Comparison of ENCODE assay signal across 9 cellular contexts in genomic region chr10:98349508-98349922, GRCh38.
DNase-seq lines count a peak whose midpoint lies in the region; ATAC-seq and TF ChIP-seq lines count a peak whose summit lies in the region.
"Had no signal": no experiment of that assay in that cellular context is flagged by ENCODE, and none has a peak within 500 bp of the region (broad histone marks: within the 10 kb centered on the region; RNA-seq: fewer than 3 reads in every experiment).

No MANE protein-coding gene starts in this region.

- H3K9ac ChIP-seq in mesenchymal stem cell (ENCODE audit: low read length), result peak overlapping the region; percentile 55

- no peaks in the 10 kb centered on the region for H3K79me1 ChIP-seq in mesenchymal stem cell (replicated peaks; ENCODE audit: low read length, poor library complexity, severe bottlenecking)

- peak overlapping the region; percentile 11 to 76 for H3K18ac ChIP-seq in mesenchymal stem cell (ENCODE audit: low read depth in 1 of 2, low read length in 2 of 2)

- H3K14ac ChIP-seq in mesenchymal stem cell (ENCODE audit: low read length in 2 of 2), result no peak overlapping the region

- H3K36me3 ChIP-seq in mesenchymal stem cell (ENCODE audit: control insufficient read depth in 1 of 2, insufficient read depth in 2 of 2, low read depth in 1 of 2, low read length in 2 of 2) (no peaks in the 10 kb centered on the region), WERI-Rb-1 (no peaks in the 10 kb centered on the region)

- H2BK5ac ChIP-seq in mesenchymal stem cell (ENCODE audit: low read depth, low read length, poor library complexity, severe bottlenecking), result no peak overlapping the region

- no peaks in the 10 kb centered on the region for H3K36me3 Mint-ChIP-seq in activated B cell treated with CpG ODN at 0.5 μM for 24 hours (ENCODE audit: low read depth)

- H2AK5ac ChIP-seq in mesenchymal stem cell (ENCODE audit: low read length, severe bottlenecking), result no peak overlapping the region

- H3K27me3 Mint-ChIP-seq in activated B cell treated with CpG ODN at 0.5 μM for 24 hours, result peaks cover 32% of the 10 kb centered on the region

- H3K9me3 Mint-ChIP-seq in activated B cell treated with CpG ODN at 0.5 μM for 24 hours, result peaks cover 11% of the 10 kb centered on the region

- no peak overlapping the region for H4K8ac ChIP-seq in mesenchymal stem cell (ENCODE audit: low read length)

- H2BK15ac ChIP-seq in mesenchymal stem cell (ENCODE audit: low read depth, poor library complexity, severe bottlenecking), result no peak overlapping the region

- intact Hi-C loops in activated B cell treated with CpG ODN at 0.5 μM for 24 hours (cut with micrococcal nuclease), result no loop called here

- H3K27ac ChIP-seq in mesenchymal stem cell (ENCODE audit: low read length, poor library complexity, severe bottlenecking) (no peak overlapping the region), WERI-Rb-1 (no peak overlapping the region)

- DNase-seq in Daoy (ENCODE audit: low read depth) (peak; percentile 83), activated B cell treated with CpG ODN at 0.5 μM for 24 hours (no peak), mesenchymal stem cell (peak; percentile 95), WERI-Rb-1 (no peak)
- DNase-seq in activated CD4-positive, alpha-beta T cell treated with anti-CD3 and anti-CD28 coated beads for 48 hours, result no peak
- DNase-seq in activated CD4-positive, CD25-positive, alpha-beta regulatory T cell treated with anti-CD3 and anti-CD28 coated beads, Interleukin-2, amount 50 U/mL, for 72 hours, result no peak
- DNase-seq in stimulated activated CD4-positive, alpha-beta T cell treated with anti-CD3 and anti-CD28 coated beads, Interleukin-1b, Interleukin-23, amount 100 ng/mL, for 48 hours, result no peak
- DNase-seq: activated naive CD4-positive, alpha-beta T cell had no signal

- POLR2A ChIA-PET in activated B cell treated with CpG ODN at 0.5 μM for 24 hours (lab: Charles Lee), result no interaction called here

- H2BK12ac ChIP-seq in mesenchymal stem cell (ENCODE audit: low read length in 2 of 2), result peak overlapping the region; percentile 23 to 51

- 4% methylated on average over 9 of the region's 9 CpGs for WGBS in mesenchymal stem cell

- ATAC-seq in HG02678 (IDR thresholded peaks at IDR 0.05; ENCODE audit: unreplicated experiment), result peak; percentile 69
- peak; percentile 87 for ATAC-seq in activated B cell treated with CpG ODN at 0.5 μM for 24 hours (ENCODE audit: low read depth)

- peak overlapping the region; percentile 68 for H3K27ac Mint-ChIP-seq in activated B cell treated with CpG ODN at 0.5 μM for 24 hours

- H3K4me3 Mint-ChIP-seq in activated B cell treated with CpG ODN at 0.5 μM for 24 hours, result peak overlapping the region; percentile 84

- peaks cover 26 to 35% of the 10 kb centered on the region in 2 experiments for H3K27me3 ChIP-seq in mesenchymal stem cell (ENCODE audit: control insufficient read depth in 1 of 2, insufficient read depth in 1 of 2, low read length in 2 of 2)
- no peaks in the 10 kb centered on the region for H3K27me3 ChIP-seq in WERI-Rb-1 (ENCODE audit: insufficient read depth, low read depth, severe bottlenecking)

- peaks cover 27% of the 10 kb centered on the region for H3K4me1 Mint-ChIP-seq in activated B cell treated with CpG ODN at 0.5 μM for 24 hours

- CTCF ChIA-PET in activated B cell treated with CpG ODN at 0.5 μM for 24 hours (lab: Charles Lee), result no interaction called here

- no peak overlapping the region for H3K4me2 ChIP-seq in mesenchymal stem cell (ENCODE audit: low read length, poor library complexity, severe bottlenecking)

- no peak overlapping the region for H3K23ac ChIP-seq in mesenchymal stem cell (ENCODE audit: low read length in 2 of 2)

- no peak overlapping the region for H4K91ac ChIP-seq in mesenchymal stem cell (ENCODE audit: low read length)

- H3K9me3 ChIP-seq in mesenchymal stem cell (ENCODE audit: control insufficient read depth, low read length), result peaks cover 25% of the 10 kb centered on the region
- H3K9me3 ChIP-seq in WERI-Rb-1 (ENCODE audit: severe bottlenecking), result peaks cover 12% of the 10 kb centered on the region

- H3K4me3 ChIP-seq in mesenchymal stem cell (ENCODE audit: insufficient read depth in 1 of 2, low read depth in 1 of 2, low read length in 2 of 2), result peak overlapping the region in 1 of 2 experiments; percentile 7
- H3K4me3 ChIP-seq in WERI-Rb-1 (ENCODE audit: low read depth, low read length), result no peak overlapping the region

- peaks cover 5% of the 10 kb centered on the region for H3K4me1 ChIP-seq in mesenchymal stem cell (ENCODE audit: control insufficient read depth, insufficient read depth, low read depth, low read length)

- H3K4ac ChIP-seq in mesenchymal stem cell (ENCODE audit: low read depth in 1 of 2, low read length in 2 of 2), result no peak overlapping the region

- TF ChIP-seq CTCF in activated B cell treated with CpG ODN at 0.5 μM for 24 hours (IDR thresholded peaks at IDR 0.05) (no peak), WERI-Rb-1 (IDR thresholded peaks at IDR 0.05; ENCODE audit: low read depth, low read length) (no peak)

- no peak overlapping the region for H2AFZ ChIP-seq in mesenchymal stem cell (ENCODE audit: low read depth, low read length)

- no peak overlapping the region for H2BK120ac ChIP-seq in mesenchymal stem cell (ENCODE audit: low read depth, low read length)

Comparison
In these comparisons a context has a peak if more than half of its experiments do, and no peak if none do; other contexts are left out.
1. DNase-seq: peak in Daoy (single experiment) and mesenchymal stem cell (single experiment); none in activated B cell treated with CpG ODN at 0.5 μM for 24 hours (single experiment), WERI-Rb-1 (single experiment), activated CD4-positive, alpha-beta T cell treated with anti-CD3 and anti-CD28 coated beads for 48 hours (single experiment), activated CD4-positive, CD25-positive, alpha-beta regulatory T cell treated with anti-CD3 and anti-CD28 coated beads, Interleukin-2, amount 50 U/mL, for 72 hours (single experiment) and stimulated activated CD4-positive, alpha-beta T cell treated with anti-CD3 and anti-CD28 coated beads, Interleukin-1b, Interleukin-23, amount 100 ng/mL, for 48 hours (single experiment).